In the genomic region with DNA sequence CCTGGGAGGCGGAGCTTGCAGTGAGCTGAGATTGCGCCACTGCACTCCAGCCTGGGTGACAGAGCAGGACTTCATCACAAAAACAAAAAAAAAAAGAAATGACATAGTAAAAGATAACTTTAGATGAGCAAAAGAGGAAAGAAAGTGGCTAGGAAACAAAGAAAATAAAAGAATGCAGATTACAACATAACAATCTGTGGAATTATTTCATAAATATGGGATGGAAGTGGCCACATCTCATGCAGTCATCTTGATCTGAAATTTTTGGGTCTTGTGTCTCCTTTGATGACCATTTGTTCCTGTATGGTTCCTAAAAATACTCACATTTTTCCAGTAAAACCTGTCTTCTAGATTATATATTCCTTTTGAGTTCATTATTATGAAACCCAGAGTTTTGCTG, we compare ENCODE assay signal across 30 cellular contexts.
"Had no signal": no experiment of that assay in that cellular context is flagged by ENCODE, and none has a peak within 500 bp of the region (broad histone marks: within the 10 kb centered on the region; RNA-seq: fewer than 3 reads in every experiment).

No MANE protein-coding gene starts in this region.

- DNase-seq: activated B cell treated with CpG ODN at 0.5 μM for 24 hours; activated CD4-positive, alpha-beta T cell treated with anti-CD3 and anti-CD28 coated beads for 48 hours; activated CD4-positive, alpha-beta T cell treated with anti-CD3 and anti-CD28 coated beads, Interleukin-2, amount 50 U/mL, for 1 hour; activated CD4-positive, alpha-beta T cell treated with anti-CD3 and anti-CD28 coated beads, Interleukin-2, amount 50 U/mL, for 48 hours; activated CD8-positive, alpha-beta memory T cell treated with anti-CD3 and anti-CD28 coated beads for 24 hours; activated CD8-positive, alpha-beta T cell treated with anti-CD3 and anti-CD28 coated beads for 36 hours; activated effector memory CD4-positive, alpha-beta T cell treated with Interleukin-2 at 50 U/mL for 16 hours; activated gamma-delta T cell treated with Interleukin-2 at 50 U/mL for 16 hours; activated naive CD4-positive, alpha-beta T cell treated with anti-CD3 and anti-CD28 coated beads, Interleukin-2, amount 50 U/mL, for 16 hours; activated naive CD4-positive, alpha-beta T cell treated with Interleukin-2 at 50 U/mL for 16 hours; activated T-cell treated with anti-CD3 and anti-CD28 coated beads, Interleukin-2, amount 50 U/mL, for 4 hours; amniotic stem cell; aorta; body of pancreas; central memory CD4-positive, alpha-beta T cell; cerebellar nuclear complex; colonic mucosa; effector memory CD4-positive, alpha-beta T cell; endodermal cell; erythroblast; foreskin melanocyte; heart right ventricle; T-helper 1 cell; T-helper 17 cell; T1000; WERI-Rb-1 had no signal

- ATAC-seq: activated CD4-positive, CD25-positive, alpha-beta regulatory T cell treated with anti-CD3 and anti-CD28 coated beads, Interleukin-2, amount 50 U/mL, for 24 hours; activated CD8-positive, alpha-beta T cell treated with anti-CD3 and anti-CD28 coated beads for 36 hours; activated T-cell treated with anti-CD3 and anti-CD28 coated beads, Interleukin-2, amount 50 U/mL, for 4 hours; body of pancreas; gastroesophageal sphincter; heart right ventricle; T-helper 17 cell had no signal

- H3K36me3 ChIP-seq: cardiac muscle cell, colonic mucosa, esophagus muscularis mucosa, gastroesophageal sphincter, heart right ventricle, WERI-Rb-1 had no signal

- H3K9me3 ChIP-seq: body of pancreas, colonic mucosa, esophagus muscularis mucosa, gastroesophageal sphincter, heart right ventricle had no signal

- H3K4me1 ChIP-seq: body of pancreas, colonic mucosa, gastroesophageal sphincter had no signal

- H3K27me3 ChIP-seq: body of pancreas, cardiac muscle cell, colonic mucosa, esophagus muscularis mucosa, gastroesophageal sphincter, heart right ventricle had no signal

- H3K4me3 ChIP-seq: body of pancreas, cardiac muscle cell, colonic mucosa, esophagus muscularis mucosa, gastroesophageal sphincter, heart right ventricle had no signal

- H3K27ac ChIP-seq: body of pancreas, cardiac muscle cell, colonic mucosa, esophagus muscularis mucosa, gastroesophageal sphincter, heart right ventricle, WERI-Rb-1 had no signal
